ENCODE assay signal across 16 cellular contexts in the genomic region with DNA sequence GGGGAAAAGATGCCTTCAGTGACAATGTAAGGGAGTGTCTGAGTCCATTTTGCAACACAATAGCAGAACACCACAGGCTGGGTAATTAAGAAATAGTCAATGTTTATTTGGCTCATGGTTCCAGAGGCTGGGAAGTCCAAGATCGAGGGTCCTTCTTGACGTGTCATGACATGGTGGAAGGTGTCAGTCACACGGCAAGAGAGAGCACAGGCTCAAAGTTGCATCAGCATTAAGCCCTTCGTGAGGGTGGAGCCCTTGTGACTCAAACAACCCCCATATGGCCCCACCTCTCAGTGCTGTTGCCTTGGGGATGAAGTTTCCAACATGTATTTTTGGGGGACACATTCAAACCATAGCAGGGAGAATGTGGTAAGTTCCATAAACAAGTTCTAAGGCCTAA. TPM values are rescaled to one million over a fixed set of nuclear protein-coding genes. Genes with fewer than 3 reads are reported as not detected.
DNase-seq lines count a peak whose midpoint lies in the region; ATAC-seq and TF ChIP-seq lines count a peak whose summit lies in the region.
"Had no signal": no experiment of that assay in that cellular context is flagged by ENCODE, and none has a peak within 500 bp of the region (broad histone marks: within the 10 kb centered on the region; RNA-seq: fewer than 3 reads in every experiment).

No MANE protein-coding gene starts in this region.

- H4K12ac ChIP-seq in trophoblast cell (ENCODE audit: low read depth, low read length) = no peak overlapping the region

- H3K36me3 Mint-ChIP-seq in MCF 10A (ENCODE audit: insufficient read depth, unreplicated experiment) (no peaks in the 10 kb centered on the region), WTC11 (no peaks in the 10 kb centered on the region)
- H3K36me3 Mint-ChIP-seq in activated CD4-positive, alpha-beta memory T cell treated with anti-CD3 and anti-CD28 coated beads, Interleukin-2, amount 10 ng/mL, durations not matched to agents 7 days and 5 days (ENCODE audit: low read depth) = peaks cover 3% of the 10 kb centered on the region
- H3K36me3 Mint-ChIP-seq: CD8-positive, alpha-beta T cell had no signal

- no TSS peak for BruUV-seq in MCF 10A (replicated peaks; lab: Mats Ljungman, UMichigan)

- TF ChIP-seq CTCF in MCF 10A (IDR thresholded peaks at IDR 0.05; ENCODE audit: unreplicated experiment) = no peak
- no peak for TF ChIP-seq CTCF in breast epithelium (IDR thresholded peaks at IDR 0.05)
- TF ChIP-seq CTCF in WTC11 (IDR thresholded peaks at IDR 0.05) = no peak
- TF ChIP-seq CTCF in epithelial cell of esophagus (IDR thresholded peaks at IDR 0.05; ENCODE audit: insufficient read depth, low read depth, low read length, missing control alignments) = no peak

- H2BK12ac ChIP-seq in trophoblast cell (ENCODE audit: low read length) = no peak overlapping the region

- H2BK5ac ChIP-seq in trophoblast cell (ENCODE audit: low read depth, low read length, poor library complexity) = no peak overlapping the region

- H3K27ac Mint-ChIP-seq in MCF 10A (ENCODE audit: low read depth, unreplicated experiment) = no peak overlapping the region
- no peak overlapping the region for H3K27ac Mint-ChIP-seq in WTC11
- H3K27ac Mint-ChIP-seq in activated CD4-positive, alpha-beta memory T cell treated with anti-CD3 and anti-CD28 coated beads, Interleukin-2, amount 10 ng/mL, durations not matched to agents 7 days and 5 days = no peak overlapping the region
- H3K27ac Mint-ChIP-seq: B cell; CD8-positive, alpha-beta T cell; GM23338; HFFc6 had no signal

- POLR2A ChIA-PET in MCF 10A (lab: Yijun Ruan, JAX) = interaction anchor here (0.8 to 1.2 kb wide), 2 partner anchors 21 to 32 kb away, joined by 3 to 4 read pairs; partner anchors contain the start of gene LARP4B
- POLR2A ChIA-PET in WTC11 (lab: Charles Lee) = no interaction called here
- POLR2A ChIA-PET in activated CD4-positive, alpha-beta memory T cell treated with anti-CD3 and anti-CD28 coated beads, Interleukin-2, amount 10 ng/mL, durations not matched to agents 7 days and 5 days (lab: Charles Lee) = no interaction called here

- no peak for TF ChIP-seq POLR2A in breast epithelium (IDR thresholded peaks at IDR 0.05)

- no peak overlapping the region for H3K4me2 ChIP-seq in trophoblast cell (ENCODE audit: low read length)
- H3K4me2 ChIP-seq: BLaER1 treated with 17β-estradiol and CSF1 and Interleukin-3, amounts not matched to agents 10 nM and 100 nM; GM23338 had no signal

- CTCF ChIA-PET in MCF 10A (lab: Yijun Ruan, JAX) (no interaction called here), WTC11 (lab: Charles Lee) (no interaction called here)
- CTCF ChIA-PET in activated CD4-positive, alpha-beta memory T cell treated with anti-CD3 and anti-CD28 coated beads, Interleukin-2, amount 10 ng/mL, durations not matched to agents 7 days and 5 days (lab: Charles Lee) = no interaction called here

- H3K9me3 ChIP-seq in breast epithelium (no peaks in the 10 kb centered on the region), trophoblast cell (ENCODE audit: insufficient read depth, low read depth, low read length) (peaks cover 2% of the 10 kb centered on the region)
- H3K9me3 ChIP-seq: BLaER1 treated with 17β-estradiol and CSF1 and Interleukin-3, amounts not matched to agents 10 nM and 100 nM had no signal

- H3K27ac ChIP-seq in breast epithelium = no peak overlapping the region
- H3K27ac ChIP-seq in trophoblast cell (ENCODE audit: low read depth, low read length) = no peak overlapping the region
- H3K27ac ChIP-seq: BLaER1 treated with 17β-estradiol and CSF1 and Interleukin-3, amounts not matched to agents 10 nM and 100 nM; HL-60 had no signal

- no peaks in the 10 kb centered on the region for H3K79me2 ChIP-seq in trophoblast cell (ENCODE audit: control insufficient read depth, insufficient read depth, low read length, poor library complexity)

- H3K79me1 ChIP-seq in trophoblast cell (ENCODE audit: low read length) = no peaks in the 10 kb centered on the region

- no peak overlapping the region for H3K14ac ChIP-seq in trophoblast cell (ENCODE audit: low read length)

- ATAC-seq in WTC11 = no peak
- ATAC-seq: CD8-positive, alpha-beta T cell; GM23338; HCT116 had no signal

- no peaks in the 10 kb centered on the region for H3K27me3 ChIP-seq in breast epithelium
- no peaks in the 10 kb centered on the region for H3K27me3 ChIP-seq in trophoblast cell (ENCODE audit: insufficient read depth, low read length)
- H3K27me3 ChIP-seq: BLaER1 treated with 17β-estradiol and CSF1 and Interleukin-3, amounts not matched to agents 10 nM and 100 nM had no signal

- H3K9ac ChIP-seq in trophoblast cell (ENCODE audit: low read length) = no peak overlapping the region
- H3K9ac ChIP-seq: BLaER1 treated with 17β-estradiol and CSF1 and Interleukin-3, amounts not matched to agents 10 nM and 100 nM had no signal

- intact Hi-C loops in MCF 10A (cut with micrococcal nuclease) (no loop called here), breast epithelium (cut with DNase I; ENCODE audit: low total_unique reads) (no loop called here)

- H2AFZ ChIP-seq in trophoblast cell (ENCODE audit: insufficient read depth, low read length, poor library complexity) = no peak overlapping the region
- H2AFZ ChIP-seq: GM23338 had no signal

- H2AK5ac ChIP-seq in trophoblast cell (ENCODE audit: low read length) = no peak overlapping the region

- H3K4me3 Mint-ChIP-seq in MCF 10A (ENCODE audit: unreplicated experiment) (no peak overlapping the region), WTC11 (no peak overlapping the region)
- H3K4me3 Mint-ChIP-seq in activated CD4-positive, alpha-beta memory T cell treated with anti-CD3 and anti-CD28 coated beads, Interleukin-2, amount 10 ng/mL, durations not matched to agents 7 days and 5 days = no peak overlapping the region
- H3K4me3 Mint-ChIP-seq: B cell; CD8-positive, alpha-beta T cell; GM23338; HFFc6 had no signal

- DNase-seq in MCF 10A (ENCODE audit: unreplicated experiment) (peak; percentile 12), breast epithelium (ENCODE audit: low spot score in 2 of 2) (no peak), WTC11 (ENCODE audit: low spot score) (no peak), epithelial cell of esophagus (ENCODE audit: low read depth) (peak; percentile 49), trophoblast cell (no peak)
- no peak for DNase-seq in stimulated activated CD4-positive, alpha-beta T cell treated with anti-CD3 and anti-CD28 coated beads, Interleukin-15, amount 100 ng/mL, for 24 hours
- no peak for DNase-seq in activated CD4-positive, alpha-beta memory T cell treated with anti-CD3 and anti-CD28 coated beads, Interleukin-2, amount 10 ng/mL, durations not matched to agents 7 days and 5 days
- DNase-seq: Calu3; CD8-positive, alpha-beta T cell; HFFc6; IMR-90 had no signal

- H3K36me3 ChIP-seq in breast epithelium (no peaks in the 10 kb centered on the region), trophoblast cell (ENCODE audit: control insufficient read depth in 1 of 2, insufficient read depth in 2 of 2, low read length in 2 of 2) (no peaks in the 10 kb centered on the region)
- H3K36me3 ChIP-seq: BLaER1 treated with 17β-estradiol and CSF1 and Interleukin-3, amounts not matched to agents 10 nM and 100 nM had no signal

- H3K9me3 Mint-ChIP-seq in MCF 10A (ENCODE audit: unreplicated experiment) (no peaks in the 10 kb centered on the region), WTC11 (peaks cover 10% of the 10 kb centered on the region)
- no peaks in the 10 kb centered on the region for H3K9me3 Mint-ChIP-seq in activated CD4-positive, alpha-beta memory T cell treated with anti-CD3 and anti-CD28 coated beads, Interleukin-2, amount 10 ng/mL, durations not matched to agents 7 days and 5 days
- H3K9me3 Mint-ChIP-seq: CD8-positive, alpha-beta T cell; GM23338; HFFc6 had no signal

- WGBS in trophoblast cell (ENCODE audit: extremely low coverage, insufficient coverage, insufficient read length) = no CpG with 5 or more reads among the region's 4 CpGs

- H2BK120ac ChIP-seq in trophoblast cell (ENCODE audit: insufficient read depth, low read length, poor library complexity) = no peak overlapping the region

- no peaks in the 10 kb centered on the region for H3K4me1 ChIP-seq in breast epithelium
- H3K4me1 ChIP-seq in trophoblast cell (ENCODE audit: control insufficient read depth in 1 of 2, insufficient read depth in 2 of 2, low read length in 2 of 2) = no peaks in the 10 kb centered on the region

- H4K8ac ChIP-seq in trophoblast cell (ENCODE audit: low read depth, low read length) = no peak overlapping the region

- H3K27me3 Mint-ChIP-seq in MCF 10A (ENCODE audit: insufficient read depth, unreplicated experiment) (peaks cover 17% of the 10 kb centered on the region), WTC11 (ENCODE audit: low read depth) (peaks cover 12% of the 10 kb centered on the region)
- H3K27me3 Mint-ChIP-seq in activated CD4-positive, alpha-beta memory T cell treated with anti-CD3 and anti-CD28 coated beads, Interleukin-2, amount 10 ng/mL, durations not matched to agents 7 days and 5 days = peaks cover 16% of the 10 kb centered on the region

- H3K23ac ChIP-seq in trophoblast cell (ENCODE audit: low read length) = no peak overlapping the region

- H4K91ac ChIP-seq in trophoblast cell (ENCODE audit: low read depth, low read length) = no peak overlapping the region

- no peak overlapping the region for H3K4ac ChIP-seq in trophoblast cell (ENCODE audit: low read depth, low read length)

- H3K4me3 ChIP-seq in breast epithelium = no peak overlapping the region
- H3K4me3 ChIP-seq in epithelial cell of esophagus (ENCODE audit: low read length) = no peak overlapping the region
- H3K4me3 ChIP-seq in trophoblast cell (ENCODE audit: low read depth, low read length) = no peak overlapping the region
- H3K4me3 ChIP-seq: BLaER1 treated with 17β-estradiol and CSF1 and Interleukin-3, amounts not matched to agents 10 nM and 100 nM; GM23338 had no signal

- H3K18ac ChIP-seq in trophoblast cell (ENCODE audit: low read length) = no peak overlapping the region

- H3K4me1 Mint-ChIP-seq in MCF 10A (ENCODE audit: insufficient read depth, unreplicated experiment) (no peaks in the 10 kb centered on the region), WTC11 (no peaks in the 10 kb centered on the region)
- peaks cover 11% of the 10 kb centered on the region for H3K4me1 Mint-ChIP-seq in activated CD4-positive, alpha-beta memory T cell treated with anti-CD3 and anti-CD28 coated beads, Interleukin-2, amount 10 ng/mL, durations not matched to agents 7 days and 5 days
- H3K4me1 Mint-ChIP-seq: B cell had no signal

TF ChIP-seq in WTC11, 78 proteins besides CTCF, POLR2A, EP300 and RAD21 (continues in another document):
- TF ChIP-seq ZNF121 (CRISPR knock-in tag; IDR thresholded peaks at IDR 0.05) = no peak

RNA-seq across cellular contexts. Expression of gene GTPBP4, which starts 24.6 kb away (rescaled TPM):
- total RNA-seq in MCF 10A (2022) (138 and 142 TPM in 2 replicates), breast epithelium (10 to 100 TPM; 32.6 to 51.2 (median 50.8) TPM), WTC11 (2021) (79.5 to 97.4 TPM (median 81.6 TPM) in 3 replicates)
- 43.9 and 45.1 TPM in 2 replicates for polyA plus RNA-seq in trophoblast cell (2013)
- 10 to 100 TPM; 50.9 to 59.6 TPM for total RNA-seq in activated CD4-positive, alpha-beta memory T cell treated with anti-CD3 and anti-CD28 coated beads, Interleukin-2, amount 10 ng/mL, durations not matched to agents 7 days and 5 days

RNA-seq across cellular contexts. Expression of gene LARP4B, which starts 32.1 kb away (rescaled TPM):
- total RNA-seq in MCF 10A (2022) (127 and 131 TPM in 2 replicates), breast epithelium (10 to 100 TPM; 47.5 to 70.8 (median 68.5) TPM), WTC11 (2021) (83.0 to 91.5 TPM (median 87.1 TPM) in 3 replicates)
- polyA plus RNA-seq in trophoblast cell (2013) = 36.4 and 38.8 TPM in 2 replicates
- total RNA-seq in activated CD4-positive, alpha-beta memory T cell treated with anti-CD3 and anti-CD28 coated beads, Interleukin-2, amount 10 ng/mL, durations not matched to agents 7 days and 5 days = 100 to 1,000 TPM in 1 of 2 experiments, 10 to 100 TPM in 1; 99.0 to 103 TPM

Comparison
In these comparisons a context has a peak if more than half of its experiments do, and no peak if none do; other contexts are left out.
1. DNase-seq: peak in MCF 10A (single experiment) and epithelial cell of esophagus (single experiment); none in breast epithelium (0 of 2), WTC11 (single experiment), trophoblast cell (0 of 2), stimulated activated CD4-positive, alpha-beta T cell treated with anti-CD3 and anti-CD28 coated beads, Interleukin-15, amount 100 ng/mL, for 24 hours (single experiment) and activated CD4-positive, alpha-beta memory T cell treated with anti-CD3 and anti-CD28 coated beads, Interleukin-2, amount 10 ng/mL, durations not matched to agents 7 days and 5 days (single experiment).